32 cellular contexts compared by ENCODE assay signal in genomic region chr17:46011711-46012505, GRCh38. TPM values are rescaled to one million over a fixed set of nuclear protein-coding genes. Genes with fewer than 3 reads are reported as not detected.
"Had no signal": no experiment of that assay in that cellular context is flagged by ENCODE, and none has a peak within 500 bp of the region (broad histone marks: within the 10 kb centered on the region; RNA-seq: fewer than 3 reads in every experiment).

No MANE protein-coding gene starts in this region.

- H3K9me3 Mint-ChIP-seq: naive thymus-derived CD8-positive, alpha-beta T cell; neural crest cell; stimulated activated effector memory CD8-positive, alpha-beta T cell treated with anti-CD3 and anti-CD28 coated beads, Interleukin-12 subunit alpha, Interleukin-12 subunit beta, amount 100 ng/mL, for 72 hours; stimulated activated naive CD8-positive, alpha-beta T cell treated with anti-CD3 and anti-CD28 coated beads, Interleukin-15, amount 100 ng/mL, for 72 hours; T-helper 2 cell treated with Interferon-gamma antibody and Interleukin-4, amounts not matched to agents 5 μg/mL and 100 μg/mL, for 36 hours had no signal

- H3K36me3 Mint-ChIP-seq: activated naive CD8-positive, alpha-beta T cell; naive thymus-derived CD8-positive, alpha-beta T cell; stimulated activated effector memory CD8-positive, alpha-beta T cell treated with anti-CD3 and anti-CD28 coated beads, Interleukin-12 subunit alpha, Interleukin-12 subunit beta, amount 100 ng/mL, for 72 hours had no signal

- H3K4me1 Mint-ChIP-seq: naive thymus-derived CD8-positive, alpha-beta T cell; stimulated activated effector memory CD8-positive, alpha-beta T cell treated with anti-CD3 and anti-CD28 coated beads, Interleukin-12 subunit alpha, Interleukin-12 subunit beta, amount 100 ng/mL, for 72 hours; stimulated activated naive CD8-positive, alpha-beta T cell treated with anti-CD3 and anti-CD28 coated beads, Interleukin-15, amount 100 ng/mL, for 72 hours had no signal

- FAIRE-seq: colon, endometrium, frontal cortex had no signal

- DNase-seq: activated CD4-positive, alpha-beta T cell treated with anti-CD3 and anti-CD28 coated beads for 4 hours; activated CD4-positive, alpha-beta T cell treated with anti-CD3 and anti-CD28 coated beads, Interleukin-2, amount 50 U/mL, for 4 hours; activated CD8-positive, alpha-beta memory T cell treated with anti-CD3 and anti-CD28 coated beads for 24 hours; activated effector memory CD4-positive, alpha-beta T cell treated with Interleukin-2 at 50 U/mL for 16 hours; activated naive CD4-positive, alpha-beta T cell treated with Interleukin-2 at 50 U/mL for 16 hours; anterior cingulate cortex; body of pancreas; dermis blood vessel endothelial cell; effector CD4-positive, alpha-beta T cell; glutamatergic neuron; islet precursor cell; left colon; naive thymus-derived CD8-positive, alpha-beta T cell; occipital lobe; stimulated activated CD4-positive, alpha-beta T cell treated with anti-CD3 and anti-CD28 coated beads, Interleukin-4, amount 100 ng/mL, for 24 hours; stimulated activated naive CD8-positive, alpha-beta T cell treated with anti-CD3 and anti-CD28 coated beads, Interleukin-15, amount 100 ng/mL, for 72 hours; T-helper 1 cell; tibial artery had no signal

- H3K27me3 Mint-ChIP-seq: activated naive CD8-positive, alpha-beta T cell had no signal

- ATAC-seq: body of pancreas; left colon; naive thymus-derived CD8-positive, alpha-beta T cell; stimulated activated effector memory CD8-positive, alpha-beta T cell treated with anti-CD3 and anti-CD28 coated beads, Interleukin-12 subunit alpha, Interleukin-12 subunit beta, amount 100 ng/mL, for 72 hours; stimulated activated naive CD8-positive, alpha-beta T cell treated with anti-CD3 and anti-CD28 coated beads, Interleukin-15, amount 100 ng/mL, for 72 hours had no signal

- H3K36me3 ChIP-seq: right lobe of liver, tibial artery had no signal

- H3K9me3 ChIP-seq: body of pancreas, right lobe of liver, tibial artery had no signal

- H3K27ac Mint-ChIP-seq: activated naive CD8-positive, alpha-beta T cell; stimulated activated effector memory CD8-positive, alpha-beta T cell treated with anti-CD3 and anti-CD28 coated beads, Interleukin-12 subunit alpha, Interleukin-12 subunit beta, amount 100 ng/mL, for 72 hours; T-helper 2 cell treated with Interferon-gamma antibody and Interleukin-4, amounts not matched to agents 5 μg/mL and 100 μg/mL, for 36 hours had no signal

- H3K27me3 ChIP-seq: body of pancreas, right lobe of liver had no signal

- H3K4me3 Mint-ChIP-seq: activated naive CD8-positive, alpha-beta T cell; naive thymus-derived CD8-positive, alpha-beta T cell; neural crest cell; stimulated activated effector memory CD8-positive, alpha-beta T cell treated with anti-CD3 and anti-CD28 coated beads, Interleukin-12 subunit alpha, Interleukin-12 subunit beta, amount 100 ng/mL, for 72 hours; stimulated activated naive CD8-positive, alpha-beta T cell treated with anti-CD3 and anti-CD28 coated beads, Interleukin-15, amount 100 ng/mL, for 72 hours; T-helper 2 cell treated with Interferon-gamma antibody and Interleukin-4, amounts not matched to agents 5 μg/mL and 100 μg/mL, for 36 hours had no signal

- H3K4me1 ChIP-seq: body of pancreas, right lobe of liver had no signal

- H3K27ac ChIP-seq: body of pancreas, epithelial cell of prostate, right lobe of liver, tibial artery had no signal

- H3K4me3 ChIP-seq: body of pancreas, right lobe of liver, skin epidermis, tibial artery had no signal

RNA-seq across cellular contexts. Expression of gene STH, which starts 12.9 kb away (rescaled TPM):
- total RNA-seq: body of pancreas; dermis blood vessel endothelial cell; left colon; liver; naive thymus-derived CD8-positive, alpha-beta T cell; neural crest cell; renal cortical epithelial cell; right lobe of liver; ureter had no signal
- polyA plus RNA-seq: adipose tissue; liver; naive thymus-derived CD8-positive, alpha-beta T cell had no signal
